In the genomic region with DNA sequence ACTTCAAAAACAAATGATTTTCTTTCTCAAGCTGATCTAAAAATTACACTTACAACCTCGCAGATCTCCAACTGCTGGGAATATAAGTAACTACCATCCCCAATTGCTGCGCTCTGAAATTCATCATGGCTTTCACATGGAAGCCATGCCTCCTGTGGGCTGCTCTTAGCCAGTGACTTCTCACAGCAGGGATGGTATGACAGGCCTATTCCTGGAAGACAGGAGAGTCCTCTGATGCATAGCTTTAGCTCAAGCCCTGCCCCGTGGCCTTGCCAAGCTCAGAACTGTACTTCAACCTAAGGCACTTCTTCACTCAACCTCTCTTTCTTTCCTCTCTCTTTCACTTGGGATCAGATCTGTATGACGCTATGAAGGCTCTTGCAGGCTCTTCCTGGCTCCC, we compare ENCODE assay signal across 16 cellular contexts. TPM values are rescaled to one million over a fixed set of nuclear protein-coding genes. Genes with fewer than 3 reads are reported as not detected.
DNase-seq lines count a peak whose midpoint lies in the region; ATAC-seq, FAIRE-seq and TF ChIP-seq lines count a peak whose summit lies in the region.
"Had no signal": no experiment of that assay in that cellular context is flagged by ENCODE, and none has a peak within 500 bp of the region (broad histone marks: within the 10 kb centered on the region; RNA-seq: fewer than 3 reads in every experiment).

No MANE protein-coding gene starts in this region.

- H4K8ac ChIP-seq in mesendoderm (ENCODE audit: low read depth, low read length) = no peak overlapping the region

- peak; percentile 50 for ATAC-seq in HepG2
- ATAC-seq in right lobe of liver = no peak
- peak; percentile 90 for ATAC-seq in WTC11

- H3K4me1 Mint-ChIP-seq in WTC11 = peaks cover 7% of the 10 kb centered on the region
- H3K4me1 Mint-ChIP-seq: CD8-positive, alpha-beta memory T cell had no signal

- H2AFZ ChIP-seq in HepG2 (ENCODE audit: low read length) = no peak overlapping the region

- no peak overlapping the region for H2BK5ac ChIP-seq in mesendoderm (ENCODE audit: low read length)

- H3K4me2 ChIP-seq in HepG2 (ENCODE audit: low read depth, low read length) (no peak overlapping the region), mesendoderm (ENCODE audit: low read length) (no peak overlapping the region)
- H3K4me2 ChIP-seq: BLaER1 had no signal

- no peak for TF ChIP-seq POLR2A in HepG2 (IDR thresholded peaks at IDR 0.05; ENCODE audit: insufficient read depth in 1 of 2, low read depth in 2 of 2, low read length in 2 of 2)
- no peak for TF ChIP-seq POLR2A in right lobe of liver (IDR thresholded peaks at IDR 0.05)
- TF ChIP-seq POLR2A in stomach (IDR thresholded peaks at IDR 0.05) = no peak

- no peak overlapping the region for H3K56ac ChIP-seq in mesendoderm (ENCODE audit: low read length)

- WGBS in HepG2 (ENCODE audit: low lambda C conversion rate) = 42% methylated on average over 4 of the region's 4 CpGs
- 88% methylated on average over 2 of the region's 4 CpGs for WGBS in right lobe of liver (ENCODE audit: insufficient coverage, low coverage, low lambda C conversion rate, missing lambda C conversion rate)
- no CpG with 5 or more reads among the region's 4 CpGs for WGBS in mesendoderm (ENCODE audit: extremely low coverage, insufficient coverage, low lambda C conversion rate)
- 88 to 97% (median 89%) methylated on average over 4 of the region's 4 CpGs for WGBS in stomach, 5 donors

- no peaks in the 10 kb centered on the region for H3K9me3 ChIP-seq in HepG2 (ENCODE audit: low read length)
- H3K9me3 ChIP-seq in right lobe of liver = no peaks in the 10 kb centered on the region
- H3K9me3 ChIP-seq in stomach = no peaks in the 10 kb centered on the region
- H3K9me3 ChIP-seq: Caco-2 had no signal

- TF ChIP-seq EP300 in HepG2 (IDR thresholded peaks at IDR 0.05; ENCODE audit: low read depth in 2 of 2, low read length in 2 of 2) (no peak), HepG2 (CRISPR knock-in tag; IDR thresholded peaks at IDR 0.05; ENCODE audit: borderline replicate concordance) (no peak), stomach (IDR thresholded peaks at IDR 0.05) (no peak)

- H3K27ac Mint-ChIP-seq in WTC11 = no peak overlapping the region
- H3K27ac Mint-ChIP-seq: CD8-positive, alpha-beta memory T cell had no signal

- TF ChIP-seq CTCF in HepG2 (CRISPR knock-in tag; IDR thresholded peaks at IDR 0.05) (no peak), right lobe of liver (IDR thresholded peaks at IDR 0.05) (no peak), WTC11 (IDR thresholded peaks at IDR 0.05) (no peak), stomach (IDR thresholded peaks at IDR 0.05) (no peak)

- H3K79me2 ChIP-seq in HepG2 (ENCODE audit: insufficient read depth, low read length) (no peaks in the 10 kb centered on the region), mesendoderm (ENCODE audit: control insufficient read depth, insufficient read depth, low read length) (no peaks in the 10 kb centered on the region)

- no peaks in the 10 kb centered on the region for H3K9me3 Mint-ChIP-seq in WTC11

- no peak overlapping the region for H3K4me3 Mint-ChIP-seq in WTC11
- H3K4me3 Mint-ChIP-seq: CD8-positive, alpha-beta memory T cell had no signal

- BruUV-seq in HepG2 (replicated peaks; lab: Mats Ljungman, UMichigan) = no TSS peak

- no peak overlapping the region for H3K18ac ChIP-seq in mesendoderm (ENCODE audit: low read length)

- no peak overlapping the region for H3K23ac ChIP-seq in mesendoderm (ENCODE audit: low read length)

- H3K27me3 Mint-ChIP-seq in WTC11 (ENCODE audit: low read depth) = no peaks in the 10 kb centered on the region

- POLR2A ChIA-PET in HepG2 (lab: Yijun Ruan, JAX) = interaction anchor here (0.9 kb wide), 1 partner anchor 13 kb away, joined by 4 read pairs; a partner anchor contains a TSS
- POLR2A ChIA-PET in WTC11 (lab: Charles Lee) = no interaction called here

- H2BK15ac ChIP-seq in mesendoderm (replicated peaks; ENCODE audit: low read depth) = no peak overlapping the region

- CTCF ChIA-PET in HepG2 (lab: Yijun Ruan, JAX; ENCODE audit: low intra/inter-chr PET ratio, low total read pairs) (no interaction called here), WTC11 (lab: Charles Lee) (interaction anchor here (2.0 kb wide), 1 partner anchor 12 kb away, joined by 8 read pairs; a partner anchor contains a TSS)

- in situ Hi-C loops in HepG2 (cut with HindIII; ENCODE audit: extremely low pct_ligation_motif_present, low pct_unique_long_range_greater_than_20kb) = no loop called here

- no peaks in the 10 kb centered on the region for H3K36me3 Mint-ChIP-seq in WTC11
- H3K36me3 Mint-ChIP-seq: CD8-positive, alpha-beta memory T cell had no signal

- TF ChIP-seq RAD21 in HepG2 (CRISPR knock-in tag; IDR thresholded peaks at IDR 0.05) = no peak

- no peak for FAIRE-seq in HepG2 (lab: Jason Lieb, UNC)
- FAIRE-seq: GM19239, H54 had no signal

- no peak overlapping the region for H2BK120ac ChIP-seq in mesendoderm (ENCODE audit: low read depth, low read length)

- H3K27ac ChIP-seq in HepG2 (ENCODE audit: extremely low read length, insufficient read depth, low read length) = no peak overlapping the region
- no peak overlapping the region for H3K27ac ChIP-seq in right lobe of liver
- H3K27ac ChIP-seq in mesendoderm (ENCODE audit: low read depth, low read length) = no peak overlapping the region
- H3K27ac ChIP-seq in stomach = no peak overlapping the region
- H3K27ac ChIP-seq: BLaER1 had no signal

- no peaks in the 10 kb centered on the region for H3K27me3 ChIP-seq in HepG2 (ENCODE audit: control insufficient read depth in 1 of 2, insufficient read depth in 2 of 2, low read length in 2 of 2)
- H3K27me3 ChIP-seq in right lobe of liver = no peaks in the 10 kb centered on the region
- H3K27me3 ChIP-seq in mesendoderm (ENCODE audit: insufficient read depth, low read length, poor library complexity) = no peaks in the 10 kb centered on the region
- H3K27me3 ChIP-seq in stomach = no peaks in the 10 kb centered on the region
- H3K27me3 ChIP-seq: BLaER1 had no signal

- H3K4me1 ChIP-seq in HepG2 (ENCODE audit: insufficient read depth, low read length) (peaks cover 10% of the 10 kb centered on the region), right lobe of liver (no peaks in the 10 kb centered on the region), mesendoderm (ENCODE audit: control insufficient read depth, low read depth, low read length) (no peaks in the 10 kb centered on the region), stomach (no peaks in the 10 kb centered on the region)
- H3K4me1 ChIP-seq: BLaER1, Caco-2 had no signal

- no peaks in the 10 kb centered on the region for H4K20me1 ChIP-seq in HepG2 (ENCODE audit: insufficient read depth, low read length)
- H4K20me1 ChIP-seq: BLaER1 had no signal

- intact Hi-C loops in HepG2 (cut with micrococcal nuclease; ENCODE audit: unreplicated experiment) = no loop called here
- intact Hi-C loops in right lobe of liver (cut with DNase I) = no loop called here
- intact Hi-C loops in stomach (cut with DNase I; ENCODE audit: low total_unique reads) = no loop called here

- no peak overlapping the region for H3K9ac ChIP-seq in HepG2 (ENCODE audit: insufficient read depth, low read depth, low read length)
- no peak overlapping the region for H3K9ac ChIP-seq in mesendoderm (ENCODE audit: low read length)
- H3K9ac ChIP-seq: BLaER1 had no signal

- H2AK5ac ChIP-seq in mesendoderm (ENCODE audit: low read length) = no peak overlapping the region

- DNase-seq in HepG2 (ENCODE audit: low spot score) (no peak), right lobe of liver (no peak), WTC11 (ENCODE audit: low spot score) (no peak), mesendoderm (peak; percentile 26), stomach (no peak), NCI-H2081 treated with DMSO at 0.1 percent for 48 hours (lab: John Stamatoyannopoulos, UW) (no peak), T-helper 9 cell (no peak)
- DNase-seq: 8988T; AML-193; Caco-2; CD8-positive, alpha-beta memory T cell; DMS53; GF-D8 had no signal

- no peaks in the 10 kb centered on the region for H3K79me1 ChIP-seq in mesendoderm (ENCODE audit: low read length)

- no peaks in the 10 kb centered on the region for H3K36me3 ChIP-seq in HepG2 (replicated peaks in 1 of 2; ENCODE audit: control insufficient read depth in 1 of 2, insufficient read depth in 2 of 2, low read length in 2 of 2)
- no peaks in the 10 kb centered on the region for H3K36me3 ChIP-seq in right lobe of liver
- no peaks in the 10 kb centered on the region for H3K36me3 ChIP-seq in mesendoderm (ENCODE audit: control insufficient read depth, insufficient read depth, low read length)
- no peaks in the 10 kb centered on the region for H3K36me3 ChIP-seq in stomach

- no peak overlapping the region for H4K5ac ChIP-seq in mesendoderm (ENCODE audit: low read length)

- H3K4ac ChIP-seq in mesendoderm (ENCODE audit: low read depth, low read length) = no peak overlapping the region

- no peak overlapping the region for H3K4me3 ChIP-seq in HepG2 (replicated peaks in 1 of 3; ENCODE audit: insufficient read depth in 1 of 3, low read depth in 2 of 3, low read length in 3 of 3)
- no peak overlapping the region for H3K4me3 ChIP-seq in right lobe of liver
- no peak overlapping the region for H3K4me3 ChIP-seq in mesendoderm (ENCODE audit: low read length)
- H3K4me3 ChIP-seq in stomach = no peak overlapping the region
- H3K4me3 ChIP-seq: BLaER1 had no signal

RNA-seq across cellular contexts. Expression of a gene that starts 12.6 kb away (rescaled TPM):
- total RNA-seq in HepG2 (2016; rRNA removed; fragmentation: Illumina TruSeq; extraction: Trizol) = 3.6 TPM in 2 replicates
- 5.1 and 5.5 TPM in 2 replicates for total RNA-seq in HepG2 (2016; cell fraction: cytosol; rRNA removed; fragmentation: Illumina TruSeq; extraction: Trizol; ENCODE audit: low read depth)
- total RNA-seq in HepG2 (2016; cell fraction: insoluble cytoplasmic fraction; rRNA removed; fragmentation: Illumina TruSeq; extraction: Trizol) = 3.4 and 3.5 TPM in 2 replicates
- total RNA-seq in HepG2 (2016; cell fraction: membrane; rRNA removed; fragmentation: Illumina TruSeq; extraction: Trizol) = 6.5 and 7.0 TPM in 2 replicates
- total RNA-seq in HepG2 (2016; cell fraction: nucleus; rRNA removed; fragmentation: Illumina TruSeq; extraction: Trizol) = 3.0 and 3.6 TPM in 2 replicates
- 1.3 and 1.9 TPM in 2 replicates for polyA plus RNA-seq in HepG2 (2011; rRNA removed)
- 0.62 and 1.7 TPM in 2 replicates for polyA plus RNA-seq in HepG2 (2011; cell fraction: cytosol; rRNA removed)
- 0.69 and 1.3 TPM in 2 replicates for polyA plus RNA-seq in HepG2 (2011; cell fraction: nucleus; rRNA removed)
- 1.7 and 2.7 TPM in 2 replicates for polyA plus RNA-seq in HepG2 (2012)
- polyA plus RNA-seq in HepG2 (2016; cell fraction: cytosol; fragmentation: Illumina TruSeq; extraction: Trizol; ENCODE audit: low read depth) = 7.7 and 9.6 TPM in 2 replicates
- polyA plus RNA-seq in HepG2 (2016; cell fraction: insoluble cytoplasmic fraction; fragmentation: Illumina TruSeq; extraction: Trizol; ENCODE audit: low read depth) = 5.6 and 6.1 TPM in 2 replicates
- 6.7 and 8.1 TPM in 2 replicates for polyA plus RNA-seq in HepG2 (2016; cell fraction: membrane; fragmentation: Illumina TruSeq; extraction: Trizol; ENCODE audit: low read depth)
- polyA plus RNA-seq in HepG2 (2016; cell fraction: nucleus; fragmentation: Illumina TruSeq; extraction: Trizol; ENCODE audit: insufficient read depth, low read depth) = 3.2 and 3.9 TPM in 2 replicates
- polyA minus RNA-seq in HepG2 (2011; rRNA and poly(A)+ RNA removed; ENCODE audit: low replicate concordance) = 1.7 and 5.3 TPM in 2 replicates
- polyA minus RNA-seq in HepG2 (2011; cell fraction: cytosol; rRNA and poly(A)+ RNA removed) = 0.62 and 1.3 TPM in 2 replicates
- 9.8 and 11.6 TPM in 2 replicates for polyA minus RNA-seq in HepG2 (2011; cell fraction: nucleus; rRNA and poly(A)+ RNA removed)
- total RNA-seq in right lobe of liver = 1 to 10 TPM; 3.5 to 7.2 (median 4.4) TPM
- 3.9 to 4.3 TPM (median 4.0 TPM) in 3 replicates for total RNA-seq in WTC11 (2021)
- polyA plus RNA-seq in mesendoderm (2013, experiment 1 of 2) = 5.2 TPM
- polyA plus RNA-seq in mesendoderm (2013, experiment 2 of 2) = 4.8 TPM
- total RNA-seq in stomach = 10 to 100 TPM in 2 of 5 donors, 1 to 10 TPM in 2, under 1 TPM in 1; 0.87 to 22.8 (median 3.9) TPM
- 1 to 10 TPM; 4.9 to 8.7 (median 7.8) TPM for polyA plus RNA-seq in stomach

Comparison
In these comparisons a context has a peak if more than half of its experiments do, and no peak if none do; other contexts are left out.
1. ATAC-seq: peak in HepG2 (single experiment) and WTC11 (single experiment); none in right lobe of liver (0 of 4).